ENCODE assay signal across 18 cellular contexts in the genomic region with DNA sequence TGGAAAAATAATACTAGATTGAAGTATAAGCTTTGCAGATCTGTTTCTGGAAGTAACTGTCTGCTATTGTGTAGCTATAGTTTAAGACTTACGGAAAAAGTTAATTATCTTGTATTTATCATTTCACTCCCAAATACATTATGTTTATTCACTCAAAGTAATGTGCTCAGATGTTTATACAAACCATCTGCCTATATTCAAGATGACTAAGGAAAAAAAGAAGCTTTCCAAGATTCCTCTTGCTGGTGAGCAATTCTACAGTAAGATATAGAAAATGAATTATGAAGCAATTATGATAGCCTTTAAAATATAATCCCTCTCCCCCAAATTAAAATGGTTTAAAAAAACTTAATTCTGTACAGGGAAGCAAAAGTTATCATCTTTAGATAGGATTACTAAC.
DNase-seq lines count a peak whose midpoint lies in the region; ATAC-seq and TF ChIP-seq lines count a peak whose summit lies in the region.
"Had no signal": no experiment of that assay in that cellular context is flagged by ENCODE, and none has a peak within 500 bp of the region (broad histone marks: within the 10 kb centered on the region; RNA-seq: fewer than 3 reads in every experiment).

No MANE protein-coding gene starts in this region.

- TF ChIP-seq CTCF in IMR-90 (conservative IDR thresholded peaks at IDR 0.05; ENCODE audit: low read depth, low read length) (no peak), transverse colon (IDR thresholded peaks at IDR 0.05) (no peak)

- DNase-seq in GM23248 (peak; percentile 53), IMR-90 (peak; percentile 24), amniotic epithelial cell (ENCODE audit: low read depth) (peak; percentile 4), fibroblast of peridontal ligament (ENCODE audit: extremely low read depth) (peak; percentile 32), transverse colon (no peak), NAMALWA (ENCODE audit: low spot score) (no peak)
- DNase-seq: AML-193; Caco-2; Calu3; CD4-positive, alpha-beta T cell; CD8-positive, alpha-beta T cell; DMS79 treated with DMSO at 0.1 percent for 48 hours; GF-D8 had no signal

- no peaks in the 10 kb centered on the region for H3K79me1 ChIP-seq in IMR-90 (ENCODE audit: low read depth in 1 of 2, low read length in 2 of 2)

- no peak for TF ChIP-seq EP300 in transverse colon (IDR thresholded peaks at IDR 0.05; ENCODE audit: low read depth)

- H3F3A ChIP-seq in GM23248 (ENCODE audit: insufficient read depth), result no peaks in the 10 kb centered on the region

- H3K27ac ChIP-seq in GM23248 (no peak overlapping the region), IMR-90 (ENCODE audit: insufficient read depth, low read length) (no peak overlapping the region), transverse colon (no peak overlapping the region)
- H3K27ac ChIP-seq: 22Rv1; A549; BLaER1 treated with 17β-estradiol and CSF1 and Interleukin-3, amounts not matched to agents 10 nM and 100 nM; C4-2B had no signal

- no peaks in the 10 kb centered on the region for H3K9me3 ChIP-seq in GM23248 (ENCODE audit: low read depth)
- no peaks in the 10 kb centered on the region for H3K9me3 ChIP-seq in IMR-90 (ENCODE audit: control insufficient read depth, insufficient read depth, low read length)
- H3K9me3 ChIP-seq in transverse colon, result no peaks in the 10 kb centered on the region
- H3K9me3 ChIP-seq: A549; BLaER1 treated with 17β-estradiol and CSF1 and Interleukin-3, amounts not matched to agents 10 nM and 100 nM; Caco-2 had no signal

- ATAC-seq in IMR-90 (ENCODE audit: low read depth) (peak; percentile 75), HG03139 (IDR thresholded peaks at IDR 0.05; ENCODE audit: unreplicated experiment) (no peak)
- ATAC-seq: A549; CD8-positive, alpha-beta T cell had no signal

- no peak overlapping the region for H4K91ac ChIP-seq in IMR-90 (ENCODE audit: insufficient read depth, low read depth, low read length)

- no TSS peak for BruUV-seq in IMR-90 (replicated peaks; lab: Mats Ljungman, UMichigan)

- no peak for TF ChIP-seq RAD21 in IMR-90 (IDR thresholded peaks at IDR 0.05; ENCODE audit: low read length)

- dilution Hi-C loops in IMR-90 (cut with HindIII; ENCODE audit: low sequenced_read_pairs, unreplicated experiment), result no loop called here

- WGBS in GM23248 (ENCODE audit: low coverage in 1 of 2, low lambda C conversion rate in 2 of 2, missing lambda C conversion rate in 2 of 2), 2 experiments, result 88 to 96% methylated on average over 1 of the region's 1 CpG
- WGBS in IMR-90 (ENCODE audit: extremely low coverage in 2 of 2, insufficient read length in 1 of 2), 2 experiments, result no CpG with 5 or more reads among the region's 1 CpG
- WGBS in transverse colon (ENCODE audit: low coverage in 1 of 2), 2 donors, result 76 to 78% methylated on average over 1 of the region's 1 CpG

- no peak overlapping the region for H3K23ac ChIP-seq in IMR-90 (ENCODE audit: low read depth, low read length)

- H3K4me3 ChIP-seq in GM23248, result no peak overlapping the region
- H3K4me3 ChIP-seq in IMR-90 (ENCODE audit: insufficient read depth, low read depth, low read length), result no peak overlapping the region
- H3K4me3 ChIP-seq in transverse colon, result no peak overlapping the region
- H3K4me3 ChIP-seq: A549; BLaER1 treated with 17β-estradiol and CSF1 and Interleukin-3, amounts not matched to agents 10 nM and 100 nM had no signal

- no peak overlapping the region for H2AFZ ChIP-seq in GM23248
- H2AFZ ChIP-seq in IMR-90 (replicated peaks; ENCODE audit: low read length, poor library complexity), result no peak overlapping the region

- H3K4me2 ChIP-seq in GM23248 (ENCODE audit: unreplicated experiment), result no peak overlapping the region
- H3K4me2 ChIP-seq in IMR-90 (ENCODE audit: low read depth, low read length), result no peak overlapping the region
- H3K4me2 ChIP-seq: A549; BLaER1 treated with 17β-estradiol and CSF1 and Interleukin-3, amounts not matched to agents 10 nM and 100 nM had no signal

- H4K8ac ChIP-seq in IMR-90 (ENCODE audit: low read depth in 2 of 2, low read length in 2 of 2), result no peak overlapping the region

- no peaks in the 10 kb centered on the region for H3K9me2 ChIP-seq in GM23248 (ENCODE audit: insufficient read depth)

- CTCF ChIA-PET in IMR-90 (lab: Yijun Ruan, JAX), result no interaction called here

- H3K18ac ChIP-seq in IMR-90 (ENCODE audit: low read depth, low read length), result no peak overlapping the region; the same call in 1 of the 2 replicates

- H3K4me1 ChIP-seq in GM23248 (ENCODE audit: insufficient read depth) (peaks cover 9% of the 10 kb centered on the region), IMR-90 (ENCODE audit: control insufficient read depth, insufficient read depth, low read length) (no peaks in the 10 kb centered on the region), transverse colon (no peaks in the 10 kb centered on the region)
- H3K4me1 ChIP-seq: A549, Caco-2 had no signal

- H3K79me2 ChIP-seq in GM23248 (ENCODE audit: insufficient read depth), result no peaks in the 10 kb centered on the region

- H2AK9ac ChIP-seq in IMR-90 (replicated peaks; ENCODE audit: low read depth, low read length, poor library complexity), result no peak overlapping the region

- H3K27me3 ChIP-seq in GM23248 (replicated peaks; ENCODE audit: insufficient read depth) (no peaks in the 10 kb centered on the region), IMR-90 (ENCODE audit: control insufficient read depth, insufficient read depth, low read length) (no peaks in the 10 kb centered on the region), transverse colon (no peaks in the 10 kb centered on the region)
- H3K27me3 ChIP-seq: BLaER1 treated with 17β-estradiol and CSF1 and Interleukin-3, amounts not matched to agents 10 nM and 100 nM had no signal

- no peaks in the 10 kb centered on the region for H3K9me1 ChIP-seq in IMR-90 (ENCODE audit: insufficient read depth, low read length)

- H3K9ac ChIP-seq in GM23248 (no peak overlapping the region), IMR-90 (ENCODE audit: low read depth, low read length) (no peak overlapping the region)
- H3K9ac ChIP-seq: BLaER1 treated with 17β-estradiol and CSF1 and Interleukin-3, amounts not matched to agents 10 nM and 100 nM had no signal

- no peak overlapping the region for H2BK20ac ChIP-seq in IMR-90 (ENCODE audit: low read depth, low read length)

- TF ChIP-seq POLR2A in IMR-90 (IDR thresholded peaks at IDR 0.05; ENCODE audit: low read depth, low read length) (no peak), transverse colon (IDR thresholded peaks at IDR 0.05) (no peak)

- no peak overlapping the region for H2BK120ac ChIP-seq in IMR-90 (ENCODE audit: low read depth, low read length)

- H4K5ac ChIP-seq in IMR-90 (ENCODE audit: low read depth, low read length), result no peak overlapping the region

- POLR2A ChIA-PET in IMR-90 (lab: Charles Lee; ENCODE audit: unreplicated experiment), result interaction anchor here (0.8 kb wide), 1 partner anchor 369 kb away, joined by 4 read pairs; no protein-coding TSS in a partner anchor

- no peak overlapping the region for H3K14ac ChIP-seq in IMR-90 (replicated peaks; ENCODE audit: low read depth, low read length)

- intact Hi-C loops in IMR-90 (cut with micrococcal nuclease), result no loop called here
- intact Hi-C loops in transverse colon (cut with DNase I; ENCODE audit: low total_unique reads), result no loop called here

- no peak overlapping the region for H2BK5ac ChIP-seq in IMR-90 (ENCODE audit: low read depth, low read length, poor library complexity, severe bottlenecking)

- H3K36me3 ChIP-seq in GM23248 (ENCODE audit: low read depth) (no peaks in the 10 kb centered on the region), IMR-90 (ENCODE audit: control insufficient read depth, insufficient read depth, low read length) (no peaks in the 10 kb centered on the region), transverse colon (no peaks in the 10 kb centered on the region)
- H3K36me3 ChIP-seq: BLaER1 treated with 17β-estradiol and CSF1 and Interleukin-3, amounts not matched to agents 10 nM and 100 nM had no signal

- H4K20me1 ChIP-seq in GM23248 (ENCODE audit: insufficient read depth), result no peaks in the 10 kb centered on the region
- no peaks in the 10 kb centered on the region for H4K20me1 ChIP-seq in IMR-90 (ENCODE audit: insufficient read depth, low read length)
- H4K20me1 ChIP-seq: BLaER1 treated with 17β-estradiol and CSF1 and Interleukin-3, amounts not matched to agents 10 nM and 100 nM had no signal

- in situ Hi-C loops in GM23248 (cut with MboI), result no loop called here
- in situ Hi-C loops in IMR-90 (cut with MboI; ENCODE audit: low sequenced_read_pairs), result no loop called here
- in situ Hi-C loops in transverse colon (cut with MboI; ENCODE audit: low pct_ligation_motif_present in 1 of 4, low pct_unique_long_range_greater_than_20kb in 1 of 4, low sequenced_read_pairs in 3 of 4), result no loop called here

- no peak overlapping the region for H3K4ac ChIP-seq in IMR-90 (ENCODE audit: low read depth, low read length)

- H2BK15ac ChIP-seq in IMR-90 (ENCODE audit: low read depth, low read length), result no peak overlapping the region

- no peak overlapping the region for H2AK5ac ChIP-seq in IMR-90 (ENCODE audit: low read depth, low read length)

- H3K56ac ChIP-seq in IMR-90 (ENCODE audit: extremely low read depth, insufficient read depth, low read length), result no peak overlapping the region

TF ChIP-seq in IMR-90, 13 proteins besides CTCF, POLR2A, EP300 and RAD21:
- no peak for TF ChIP-seq MXI1 (IDR thresholded peaks at IDR 0.05; ENCODE audit: borderline replicate concordance, low read depth, low read length)
- no peak for TF ChIP-seq MAFK (IDR thresholded peaks at IDR 0.05; ENCODE audit: low read depth, low read length)
- TF ChIP-seq, protein P1, sequence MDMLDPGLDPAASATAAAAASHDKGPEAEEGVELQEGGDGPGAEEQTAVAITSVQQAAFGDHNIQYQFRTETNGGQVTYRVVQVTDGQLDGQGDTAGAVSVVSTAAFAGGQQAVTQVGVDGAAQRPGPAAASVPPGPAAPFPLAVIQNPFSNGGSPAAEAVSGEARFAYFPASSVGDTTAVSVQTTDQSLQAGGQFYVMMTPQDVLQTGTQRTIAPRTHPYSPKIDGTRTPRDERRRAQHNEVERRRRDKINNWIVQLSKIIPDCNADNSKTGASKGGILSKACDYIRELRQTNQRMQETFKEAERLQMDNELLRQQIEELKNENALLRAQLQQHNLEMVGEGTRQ (IDR thresholded peaks at IDR 0.05; ENCODE audit: low read depth, low read length), result no peak
- TF ChIP-seq FOS (IDR thresholded peaks at IDR 0.05; ENCODE audit: low read depth, low read length), result no peak
- no peak for TF ChIP-seq RFX5 (IDR thresholded peaks at IDR 0.05; ENCODE audit: low read depth, low read length)
- no peak for TF ChIP-seq CEBPB (IDR thresholded peaks at IDR 0.05; ENCODE audit: low read depth, low read length)

Comparison
In these comparisons a context has a peak if more than half of its experiments do, and no peak if none do; other contexts are left out.
1. DNase-seq: peak in GM23248 (single experiment), IMR-90 (single experiment), amniotic epithelial cell (single experiment) and fibroblast of peridontal ligament (single experiment); none in transverse colon (single experiment) and NAMALWA (single experiment).